In the genomic region with DNA sequence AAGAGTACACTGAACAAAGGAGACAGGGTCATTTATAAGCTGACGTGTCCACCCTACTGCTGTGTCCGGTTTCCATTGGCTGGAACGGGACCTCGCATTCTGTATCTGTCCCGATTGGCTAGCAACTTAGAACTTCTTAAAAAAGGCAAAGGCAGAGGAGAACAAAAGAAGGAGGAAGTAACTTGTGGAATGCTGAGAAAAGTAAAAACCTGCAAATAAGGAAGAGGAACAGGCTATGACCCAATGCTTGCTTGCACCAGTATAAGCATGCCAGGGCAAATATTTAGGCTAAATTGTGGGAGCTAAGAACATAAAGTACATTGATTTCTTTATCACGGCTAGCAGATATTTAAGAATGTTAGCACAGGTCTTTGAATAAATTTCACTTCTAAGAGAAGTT, we compare ENCODE assay signal across 12 cellular contexts. TPM values are rescaled to one million over a fixed set of nuclear protein-coding genes. Genes with fewer than 3 reads are reported as not detected.
DNase-seq lines count a peak whose midpoint lies in the region; ATAC-seq and TF ChIP-seq lines count a peak whose summit lies in the region.
"Not testable (repeated sequence)": the region's sequence is repeated elsewhere in the genome, so short reads cannot be mapped to it uniquely, and the experiment has no call there.
"Had no signal": no experiment of that assay in that cellular context is flagged by ENCODE, and none has a peak within 500 bp of the region (broad histone marks: within the 10 kb centered on the region; RNA-seq: fewer than 3 reads in every experiment).

No MANE protein-coding gene starts in this region.

- ATAC-seq in activated naive CD8-positive, alpha-beta T cell treated with anti-CD3 and anti-CD28 coated beads, Interleukin-2, amount 50 U/mL, for 24 hours = not testable (repeated sequence)

- not testable (repeated sequence) for H3K79me1 ChIP-seq in H9 (ENCODE audit: insufficient read depth, low read depth, low read length, poor library complexity, severe bottlenecking)

- intact Hi-C loops in activated CD4-positive, alpha-beta memory T cell treated with anti-CD3 and anti-CD28 coated beads for 36 hours (cut with micrococcal nuclease) = loop anchor here (1.0 to 5.0 kb wide), 3 partner anchors 15 to 52 kb away; partner anchors contain the start of gene GPR34

- H2BK20ac ChIP-seq in H9 (ENCODE audit: low read depth, low read length, poor library complexity, severe bottlenecking) = not testable (repeated sequence)

- not testable (repeated sequence) for H3K36me3 ChIP-seq in Loucy (ENCODE audit: insufficient read depth, low read length); hepatocyte (replicated peaks; ENCODE audit: insufficient read depth, low read depth)

- H3K18ac ChIP-seq in H9 (ENCODE audit: insufficient read length, low read depth, low read length) = not testable (repeated sequence)

- H3K9ac ChIP-seq in H9 (ENCODE audit: extremely low read depth, insufficient read length, low read length); Loucy (ENCODE audit: low read depth, low read length, poor library complexity, severe bottlenecking): not testable (repeated sequence)

- no CpG with 5 or more reads among the region's 6 CpGs for WGBS in H9 (ENCODE audit: extremely low coverage, insufficient read length, low lambda C conversion rate)
- WGBS in hepatocyte (ENCODE audit: low lambda C conversion rate, missing lambda C conversion rate) = 81% methylated on average over 6 of the region's 6 CpGs

- not testable (repeated sequence) for H2AFZ ChIP-seq in H9 (ENCODE audit: low read length); Loucy (ENCODE audit: low read length); hepatocyte

- peaks cover 10% of the 10 kb centered on the region for H3K9me3 ChIP-seq in H9 (ENCODE audit: control insufficient read depth, low read depth, low read length)
- H3K9me3 ChIP-seq in Loucy (ENCODE audit: insufficient read depth, low read depth, low read length); hepatocyte (ENCODE audit: low read depth): not testable (repeated sequence)

- H2BK5ac ChIP-seq in H9 (ENCODE audit: insufficient read length, low read length) = not testable (repeated sequence)

- H3K27ac Mint-ChIP-seq in H9 (peak overlapping the region in 2 of 3 experiments; percentile 42 to 89; a peak in 3 of 7 replicates), progenitor cell of endocrine pancreas (peak overlapping the region; percentile 30)
- peak overlapping the region; percentile 3 for H3K27ac Mint-ChIP-seq in activated CD4-positive, alpha-beta memory T cell treated with anti-CD3 and anti-CD28 coated beads for 36 hours
- peak overlapping the region; percentile 22 for H3K27ac Mint-ChIP-seq in activated naive CD8-positive, alpha-beta T cell treated with anti-CD3 and anti-CD28 coated beads, Interleukin-2, amount 50 U/mL, for 24 hours

- H4K5ac ChIP-seq in H9 (ENCODE audit: insufficient read length, low read depth, low read length) = not testable (repeated sequence)

- POLR2A ChIA-PET in activated CD4-positive, alpha-beta memory T cell treated with anti-CD3 and anti-CD28 coated beads for 36 hours (lab: Charles Lee) = not testable (repeated sequence)

- H3K27me3 ChIP-seq in H9 (ENCODE audit: insufficient read depth, low read length); Loucy (ENCODE audit: insufficient read depth, low read length, poor library complexity, severe bottlenecking); hepatocyte: not testable (repeated sequence)

- H3K4me2 ChIP-seq in H9 (ENCODE audit: insufficient read depth, insufficient read length, low read length); hepatocyte: not testable (repeated sequence)
- H3K4me2 ChIP-seq in Loucy (ENCODE audit: low read depth, low read length, poor library complexity, severe bottlenecking) = peak overlapping the region; percentile 53

- peaks cover 10 to 15% of the 10 kb centered on the region in 2 experiments for H3K4me1 Mint-ChIP-seq in H9
- peaks cover 58% of the 10 kb centered on the region for H3K4me1 Mint-ChIP-seq in activated CD4-positive, alpha-beta memory T cell treated with anti-CD3 and anti-CD28 coated beads for 36 hours (ENCODE audit: low read depth)
- peaks cover 74% of the 10 kb centered on the region for H3K4me1 Mint-ChIP-seq in activated naive CD8-positive, alpha-beta T cell treated with anti-CD3 and anti-CD28 coated beads, Interleukin-2, amount 50 U/mL, for 24 hours
- peaks cover 14% of the 10 kb centered on the region for H3K4me1 Mint-ChIP-seq in progenitor cell of endocrine pancreas (ENCODE audit: low read depth)

- not testable (repeated sequence) for H4K91ac ChIP-seq in H9 (ENCODE audit: insufficient read length, low read depth, low read length)

- not testable (repeated sequence) for H2AK5ac ChIP-seq in H9 (ENCODE audit: insufficient read length, low read length)

- not testable (repeated sequence) for H3F3A ChIP-seq in Loucy (ENCODE audit: low read depth)

- H3T11ph ChIP-seq in H9 (ENCODE audit: low read length) = not testable (repeated sequence)

- CTCF ChIA-PET in activated CD4-positive, alpha-beta memory T cell treated with anti-CD3 and anti-CD28 coated beads for 36 hours (lab: Charles Lee) = interaction anchor here (0.8 kb wide), 1 partner anchor 161 kb away, joined by 4 read pairs; no protein-coding TSS in a partner anchor

- H3K4me1 ChIP-seq in H9 (ENCODE audit: insufficient read depth, low read length) = not testable (repeated sequence)
- H3K4me1 ChIP-seq in Loucy (ENCODE audit: insufficient read depth, low read length, poor library complexity, severe bottlenecking) = peaks cover 17% of the 10 kb centered on the region
- H3K4me1 ChIP-seq in hepatocyte (ENCODE audit: insufficient read depth) = peaks cover 12% of the 10 kb centered on the region

- H3K4me3 ChIP-seq in Loucy (ENCODE audit: low read length, poor library complexity, severe bottlenecking); hepatocyte: not testable (repeated sequence)

- not testable (repeated sequence) for H3K23ac ChIP-seq in H9 (ENCODE audit: insufficient read length, low read depth, low read length)

- not testable (repeated sequence) for H2BK15ac ChIP-seq in H9 (ENCODE audit: low read depth, low read length)

- H2BK120ac ChIP-seq in H9 (ENCODE audit: low read depth, low read length, poor library complexity, severe bottlenecking) = not testable (repeated sequence)

- not testable (repeated sequence) for H3K79me2 ChIP-seq in H9 (ENCODE audit: insufficient read depth, low read length); Loucy (ENCODE audit: insufficient read depth, low read length); hepatocyte

- TF ChIP-seq CTCF in H9 (conservative IDR thresholded peaks at IDR 0.05); Loucy (conservative IDR thresholded peaks at IDR 0.05; ENCODE audit: low read length); hepatocyte (IDR thresholded peaks at IDR 0.05; ENCODE audit: poor library complexity); progenitor cell of endocrine pancreas (IDR thresholded peaks at IDR 0.05; ENCODE audit: unreplicated experiment): not testable (repeated sequence)

- not testable (repeated sequence) for H3K4me3 Mint-ChIP-seq in H9; activated CD4-positive, alpha-beta memory T cell treated with anti-CD3 and anti-CD28 coated beads for 36 hours; activated naive CD8-positive, alpha-beta T cell treated with anti-CD3 and anti-CD28 coated beads, Interleukin-2, amount 50 U/mL, for 24 hours; progenitor cell of endocrine pancreas (ENCODE audit: low read depth)

- H3K23me2 ChIP-seq in H9 (ENCODE audit: insufficient read length, low read depth, low read length, poor library complexity, severe bottlenecking) = not testable (repeated sequence)

- not testable (repeated sequence) for H4K20me1 ChIP-seq in H9 (ENCODE audit: control insufficient read depth, insufficient read depth, insufficient read length); Loucy (ENCODE audit: insufficient read depth, low read length, poor library complexity, severe bottlenecking); hepatocyte (ENCODE audit: insufficient read depth, poor library complexity, severe bottlenecking)

- not testable (repeated sequence) for H3K9me2 ChIP-seq in Loucy (replicated peaks; ENCODE audit: low read depth, low read length); hepatocyte (replicated peaks; ENCODE audit: insufficient read depth)

- H3K27ac ChIP-seq in H9 (ENCODE audit: insufficient read length, low read depth, low read length) (peak overlapping the region; percentile 90), hepatocyte (peak overlapping the region; percentile 85)

- not testable (repeated sequence) for H3K27me3 Mint-ChIP-seq in H9 (ENCODE audit: low read depth); activated CD4-positive, alpha-beta memory T cell treated with anti-CD3 and anti-CD28 coated beads for 36 hours; activated naive CD8-positive, alpha-beta T cell treated with anti-CD3 and anti-CD28 coated beads, Interleukin-2, amount 50 U/mL, for 24 hours; progenitor cell of endocrine pancreas

- H4K8ac ChIP-seq in H9 (replicated peaks; ENCODE audit: insufficient read length, low read depth, low read length) = not testable (repeated sequence)

- not testable (repeated sequence) for H3K56ac ChIP-seq in H9 (ENCODE audit: insufficient read length, low read depth, low read length)

- not testable (repeated sequence) for H2BK12ac ChIP-seq in H9 (ENCODE audit: insufficient read length, low read depth, low read length)

- H3K9me3 Mint-ChIP-seq in H9 (peaks cover 64 to 76% of the 10 kb centered on the region in 2 experiments), progenitor cell of endocrine pancreas (ENCODE audit: low read depth) (peaks cover 37% of the 10 kb centered on the region)
- peaks cover 28% of the 10 kb centered on the region for H3K9me3 Mint-ChIP-seq in activated CD4-positive, alpha-beta memory T cell treated with anti-CD3 and anti-CD28 coated beads for 36 hours
- not testable (repeated sequence) for H3K9me3 Mint-ChIP-seq in activated naive CD8-positive, alpha-beta T cell treated with anti-CD3 and anti-CD28 coated beads, Interleukin-2, amount 50 U/mL, for 24 hours

- H3K4ac ChIP-seq in H9 (ENCODE audit: low read depth, low read length) = not testable (repeated sequence)

- peaks cover 27 to 34% (median 34%) of the 10 kb centered on the region in 3 experiments for H3K36me3 Mint-ChIP-seq in H9 (ENCODE audit: insufficient read depth in 1 of 3, low read depth in 3 of 3)
- H3K36me3 Mint-ChIP-seq in activated CD4-positive, alpha-beta memory T cell treated with anti-CD3 and anti-CD28 coated beads for 36 hours = peaks cover 34% of the 10 kb centered on the region
- peaks cover 35% of the 10 kb centered on the region for H3K36me3 Mint-ChIP-seq in activated naive CD8-positive, alpha-beta T cell treated with anti-CD3 and anti-CD28 coated beads, Interleukin-2, amount 50 U/mL, for 24 hours (ENCODE audit: low read depth)
- peaks cover 19% of the 10 kb centered on the region for H3K36me3 Mint-ChIP-seq in progenitor cell of endocrine pancreas (ENCODE audit: insufficient read depth)

- DNase-seq in A172 (ENCODE audit: low spot score) = peak; percentile 2
- peak; percentile 49 for DNase-seq in H9
- DNase-seq in SIG-M5 (lab: John Stamatoyannopoulos, UW) = peak; percentile 0
- not testable (repeated sequence) for DNase-seq in activated CD4-positive, alpha-beta memory T cell treated with anti-CD3 and anti-CD28 coated beads for 36 hours; activated naive CD8-positive, alpha-beta T cell treated with anti-CD3 and anti-CD28 coated beads, Interleukin-2, amount 50 U/mL, for 24 hours; hepatocyte (ENCODE audit: low spot score); progenitor cell of endocrine pancreas (ENCODE audit: low spot score, unreplicated experiment)

- not testable (repeated sequence) for H3K14ac ChIP-seq in H9 (ENCODE audit: insufficient read depth, low read length)

RNA-seq across cellular contexts. Expression of gene GPR82, which starts 4.4 kb away (rescaled TPM):
- not detected in 2 replicates for total RNA-seq in A172 (2014; rRNA removed; shearing (Covaris generic))
- total RNA-seq in H9 (2021) (not detected in 2 replicates), hepatocyte (0.12 and 0.20 TPM in 2 replicates), progenitor cell of endocrine pancreas (not detected in 2 replicates)
- under 1 TPM; 0.07 to 0.19 TPM for total RNA-seq in activated CD4-positive, alpha-beta memory T cell treated with anti-CD3 and anti-CD28 coated beads for 36 hours
- polyA plus RNA-seq in hepatocyte = 0.34 and 0.69 TPM in 2 replicates
- total RNA-seq: Calu3, G401, H7, PC-9 had no signal

RNA-seq across cellular contexts. Expression of gene GPR34, which starts 30.8 kb away (rescaled TPM):
- total RNA-seq in A172 (2014; rRNA removed; shearing (Covaris generic)) = not detected in 2 replicates
- total RNA-seq in H9 (2021) = not detected in 2 replicates
- total RNA-seq in activated CD4-positive, alpha-beta memory T cell treated with anti-CD3 and anti-CD28 coated beads for 36 hours = under 1 TPM; 0.24 to 0.36 TPM
- total RNA-seq in hepatocyte = 0.88 and 1.7 TPM in 2 replicates
- polyA plus RNA-seq in hepatocyte = 0.71 and 0.97 TPM in 2 replicates
- not detected in 2 replicates for total RNA-seq in progenitor cell of endocrine pancreas
- total RNA-seq: Calu3, G401, H7, PC-9 had no signal

Comparison
In these comparisons a context has a peak if more than half of its experiments do, and no peak if none do; other contexts are left out.
1. H3K27ac Mint-ChIP-seq: peak in every context shown above with its lines; median percentile 66 in H9; 30 in progenitor cell of endocrine pancreas; 22 in activated naive CD8-positive, alpha-beta T cell treated with anti-CD3 and anti-CD28 coated beads, Interleukin-2, amount 50 U/mL, for 24 hours; 3 in activated CD4-positive, alpha-beta memory T cell treated with anti-CD3 and anti-CD28 coated beads for 36 hours.